Comparison of ENCODE assay signal across 8 cellular contexts in genomic region chr18:1232867-1233266, GRCh38.
"Had no signal": no experiment of that assay in that cellular context is flagged by ENCODE, and none has a peak within 500 bp of the region (broad histone marks: within the 10 kb centered on the region; RNA-seq: fewer than 3 reads in every experiment).

No MANE protein-coding gene starts in this region.

- FAIRE-seq: G401.6, GM12878, GM12891, GM12892, GM18507, GM19239 had no signal

- H3K4me3 ChIP-seq: GM12878 had no signal

- DNase-seq: GDM1, GF-D8 had no signal

- ATAC-seq: GM12878 had no signal
